Comparison of ENCODE assay signal across 29 cellular contexts in genomic region chr5:41883243-41883642, GRCh38.
"Had no signal": no experiment of that assay in that cellular context is flagged by ENCODE, and none has a peak within 500 bp of the region (broad histone marks: within the 10 kb centered on the region; RNA-seq: fewer than 3 reads in every experiment).

No MANE protein-coding gene starts in this region.

- H3K27me3 ChIP-seq: adrenal gland, body of pancreas, breast epithelium had no signal

- H3K36me3 Mint-ChIP-seq: activated naive CD4-positive, alpha-beta T cell treated with anti-CD3 and anti-CD28 coated beads, Interleukin-2, amount 50 U/mL, for 72 hours had no signal

- H3K9me3 ChIP-seq: adrenal gland, body of pancreas, breast epithelium, SK-N-SH had no signal

- H3K9me3 Mint-ChIP-seq: activated CD4-positive, alpha-beta T cell treated with anti-CD3 and anti-CD28 coated beads, Interleukin-2, amount 10 ng/mL, durations not matched to agents 7 days and 5 days; activated naive CD4-positive, alpha-beta T cell treated with anti-CD3 and anti-CD28 coated beads, Interleukin-2, amount 50 U/mL, for 72 hours; activated T-cell treated with anti-CD3 and anti-CD28 coated beads, Interleukin-2, amount 50 U/mL, for 24 hours; activated T-helper 2 cell treated with anti-CD3 and anti-CD28 coated beads, Interferon-gamma antibody, Interleukin-2, Interleukin-4, amounts not matched to agents 10 μg/mL and 5 μg/mL and 100 μg/mL, durations not matched to agents 14 hours and 24 hours and 36 hours; T-helper 1 cell treated with Interleukin-12 subunit alpha and Interleukin-12 subunit beta and Interleukin-4 antibody, amounts not matched to agents 30 μg/mL and 1 μg/mL, for 36 hours; T-helper 2 cell treated with Interferon-gamma antibody and Interleukin-4, amounts not matched to agents 5 μg/mL and 100 μg/mL, for 36 hours had no signal

- ATAC-seq: activated CD4-positive, alpha-beta T cell treated with anti-CD3 and anti-CD28 coated beads for 36 hours; activated CD4-positive, CD25-positive, alpha-beta regulatory T cell treated with anti-CD3 and anti-CD28 coated beads, Interleukin-2, amount 50 U/mL, for 24 hours; activated CD8-positive, alpha-beta T cell treated with anti-CD3 and anti-CD28 coated beads, Interleukin-2, amount 10 ng/mL, durations not matched to agents 7 days and 5 days; activated naive CD4-positive, alpha-beta T cell treated with anti-CD3 and anti-CD28 coated beads, Interleukin-2, amount 50 U/mL, for 72 hours; body of pancreas; Right ventricle myocardium inferior; WTC11 had no signal

- H3K27ac ChIP-seq: adrenal gland, body of pancreas, breast epithelium, PC-9, RWPE1 had no signal

- H3K4me3 ChIP-seq: adrenal gland, body of pancreas, breast epithelium, PC-9 had no signal

- H3K9ac ChIP-seq: SK-N-SH had no signal

- H3K4me1 ChIP-seq: adrenal gland, body of pancreas, breast epithelium had no signal

- H3K9me2 ChIP-seq: SK-N-SH had no signal

- H3K4me2 ChIP-seq: PC-9, SK-N-SH had no signal

- H3K4me3 Mint-ChIP-seq: activated CD4-positive, alpha-beta T cell treated with anti-CD3 and anti-CD28 coated beads for 36 hours; activated CD4-positive, alpha-beta T cell treated with anti-CD3 and anti-CD28 coated beads, Interleukin-2, amount 10 ng/mL, durations not matched to agents 7 days and 5 days; activated CD8-positive, alpha-beta T cell treated with anti-CD3 and anti-CD28 coated beads, Interleukin-2, amount 10 ng/mL, durations not matched to agents 7 days and 5 days; activated T-cell treated with anti-CD3 and anti-CD28 coated beads, Interleukin-2, amount 50 U/mL, for 24 hours; T-helper 1 cell treated with Interleukin-12 subunit alpha and Interleukin-12 subunit beta and Interleukin-4 antibody, amounts not matched to agents 30 μg/mL and 1 μg/mL, for 36 hours; T-helper 2 cell treated with Interferon-gamma antibody and Interleukin-4, amounts not matched to agents 5 μg/mL and 100 μg/mL, for 36 hours; WTC11 had no signal

- H3K27ac Mint-ChIP-seq: activated CD4-positive, alpha-beta T cell treated with anti-CD3 and anti-CD28 coated beads for 36 hours; activated CD4-positive, alpha-beta T cell treated with anti-CD3 and anti-CD28 coated beads, Interleukin-2, amount 10 ng/mL, durations not matched to agents 7 days and 5 days; activated CD8-positive, alpha-beta T cell treated with anti-CD3 and anti-CD28 coated beads, Interleukin-2, amount 10 ng/mL, durations not matched to agents 7 days and 5 days; activated naive CD4-positive, alpha-beta T cell treated with anti-CD3 and anti-CD28 coated beads, Interleukin-2, amount 50 U/mL, for 72 hours; activated T-cell treated with anti-CD3 and anti-CD28 coated beads, Interleukin-2, amount 50 U/mL, for 24 hours; activated T-helper 2 cell treated with anti-CD3 and anti-CD28 coated beads, Interferon-gamma antibody, Interleukin-2, Interleukin-4, amounts not matched to agents 10 μg/mL and 5 μg/mL and 100 μg/mL, durations not matched to agents 14 hours and 24 hours and 36 hours; T-helper 1 cell treated with Interleukin-12 subunit alpha and Interleukin-12 subunit beta and Interleukin-4 antibody, amounts not matched to agents 30 μg/mL and 1 μg/mL, for 36 hours; T-helper 2 cell treated with Interferon-gamma antibody and Interleukin-4, amounts not matched to agents 5 μg/mL and 100 μg/mL, for 36 hours; WTC11 had no signal

- DNase-seq: activated CD4-positive, alpha-beta T cell treated with anti-CD3 and anti-CD28 coated beads for 36 hours; activated CD4-positive, alpha-beta T cell treated with anti-CD3 and anti-CD28 coated beads, Interleukin-2, amount 10 ng/mL, durations not matched to agents 7 days and 5 days; activated CD4-positive, alpha-beta T cell treated with anti-CD3 and anti-CD28 coated beads, Interleukin-2, amount 50 U/mL, for 48 hours; activated CD8-positive, alpha-beta T cell treated with anti-CD3 and anti-CD28 coated beads, Interleukin-2, amount 10 ng/mL, durations not matched to agents 7 days and 5 days; activated gamma-delta T cell; activated naive CD4-positive, alpha-beta T cell treated with Interleukin-2 at 50 U/mL for 16 hours; activated T-cell treated with anti-CD3 and anti-CD28 coated beads, Interleukin-2, amount 50 U/mL, for 24 hours; adrenal gland; body of pancreas; NCI-H1092 treated with DMSO at 0.1 percent for 48 hours; NCI-H1417; NCI-H1694 treated with DMSO at 0.1 percent for 48 hours; NCI-H2029; NCI-H345; NCI-H524 treated with DMSO at 0.1 percent for 48 hours; SIG-M5; SK-N-SH had no signal

- H3K4me1 Mint-ChIP-seq: activated CD4-positive, alpha-beta T cell treated with anti-CD3 and anti-CD28 coated beads for 36 hours; activated CD4-positive, alpha-beta T cell treated with anti-CD3 and anti-CD28 coated beads, Interleukin-2, amount 10 ng/mL, durations not matched to agents 7 days and 5 days; WTC11 had no signal

- H2AFZ ChIP-seq: PC-9 had no signal

- H3K36me3 ChIP-seq: adrenal gland, breast epithelium had no signal

- FAIRE-seq: astrocyte, RCC 7860 had no signal
